18 cellular contexts compared by ENCODE assay signal in genomic region chr5:39020465-39020864, GRCh38.
"Had no signal": no experiment of that assay in that cellular context is flagged by ENCODE, and none has a peak within 500 bp of the region (broad histone marks: within the 10 kb centered on the region; RNA-seq: fewer than 3 reads in every experiment).

No MANE protein-coding gene starts in this region.

- H3K4me3 ChIP-seq: cardiac muscle cell, hepatocyte, neural progenitor cell, pancreas had no signal

- FAIRE-seq: colon, pancreas had no signal

- H3K4me2 ChIP-seq: hepatocyte had no signal

- DNase-seq: activated CD4-positive, alpha-beta T cell treated with anti-CD3 and anti-CD28 coated beads for 1 hour; activated CD4-positive, alpha-beta T cell treated with anti-CD3 and anti-CD28 coated beads, Interleukin-2, amount 50 U/mL, for 4 hours; activated naive CD4-positive, alpha-beta T cell treated with anti-CD3 and anti-CD28 coated beads for 36 hours; activated naive CD8-positive, alpha-beta T cell treated with anti-CD3 and anti-CD28 coated beads, Interleukin-2, amount 50 U/mL, for 24 hours; activated T-cell treated with anti-CD3 and anti-CD28 coated beads for 4 hours; islet precursor cell; mammary epithelial cell; naive B cell; pancreas; stimulated activated CD4-positive, alpha-beta T cell treated with anti-CD3 and anti-CD28 coated beads, Interleukin-1b, Interleukin-23, amount 100 ng/mL, for 48 hours had no signal

- H3K27ac ChIP-seq: cardiac muscle cell, hepatocyte, neural progenitor cell, pancreas, VCaP had no signal

- H3K27me3 Mint-ChIP-seq: activated naive CD8-positive, alpha-beta T cell treated with anti-CD3 and anti-CD28 coated beads, Interleukin-2, amount 50 U/mL, for 24 hours; naive B cell; stimulated activated memory B cell treated with anti-CD40 and anti-IgM and Interleukin-4, amounts not matched to agents 10 μg/mL and 1 μg/mL and 100 μg/mL, for 72 hours had no signal

- H3K4me3 Mint-ChIP-seq: activated naive CD4-positive, alpha-beta T cell treated with anti-CD3 and anti-CD28 coated beads for 36 hours; activated naive CD8-positive, alpha-beta T cell treated with anti-CD3 and anti-CD28 coated beads, Interleukin-2, amount 50 U/mL, for 24 hours; naive B cell; neural progenitor cell; stimulated activated memory B cell treated with anti-CD40 and anti-IgM and Interleukin-4, amounts not matched to agents 10 μg/mL and 1 μg/mL and 100 μg/mL, for 72 hours had no signal

- H3K27ac Mint-ChIP-seq: activated naive CD4-positive, alpha-beta T cell treated with anti-CD3 and anti-CD28 coated beads for 36 hours; activated naive CD8-positive, alpha-beta T cell treated with anti-CD3 and anti-CD28 coated beads, Interleukin-2, amount 50 U/mL, for 24 hours; neural progenitor cell; stimulated activated memory B cell treated with anti-CD40 and anti-IgM and Interleukin-4, amounts not matched to agents 10 μg/mL and 1 μg/mL and 100 μg/mL, for 72 hours had no signal

- H3K9me3 Mint-ChIP-seq: activated naive CD4-positive, alpha-beta T cell treated with anti-CD3 and anti-CD28 coated beads for 36 hours; activated naive CD8-positive, alpha-beta T cell treated with anti-CD3 and anti-CD28 coated beads, Interleukin-2, amount 50 U/mL, for 24 hours; stimulated activated memory B cell treated with anti-CD40 and anti-IgM and Interleukin-4, amounts not matched to agents 10 μg/mL and 1 μg/mL and 100 μg/mL, for 72 hours had no signal

- H3K9me3 ChIP-seq: pancreas had no signal

- ATAC-seq: activated naive CD8-positive, alpha-beta T cell treated with anti-CD3 and anti-CD28 coated beads, Interleukin-2, amount 50 U/mL, for 24 hours; esophagus mucosa; left lobe of liver; pancreas; stimulated activated memory B cell treated with anti-CD40 and anti-IgM and Interleukin-4, amounts not matched to agents 10 μg/mL and 1 μg/mL and 100 μg/mL, for 72 hours had no signal
